ENCODE assay signal across 1 cellular context in genomic region chr11:125941606-125942275, GRCh38.
A peak's percentile ranks its signal among the peaks of the same experiment; 100 is the strongest.
TF ChIP-seq lines count a peak whose summit lies in the region.

No MANE protein-coding gene starts in this region.

TF ChIP-seq in HepG2, 621 proteins besides CTCF, POLR2A, EP300 and RAD21 (continued from another document and continues in another):
- TF ChIP-seq PRDM10 (CRISPR knock-in tag; IDR thresholded peaks at IDR 0.05; ENCODE audit: low read depth) (0 out of 2 replicates have a peak, but pooled peaks have one; percentile 17), SOX6 (IDR thresholded peaks at IDR 0.05) (no peak), SOX6 (CRISPR knock-in tag; IDR thresholded peaks at IDR 0.05) (0 out of 2 replicates have a peak, but pooled peaks have one; percentile 25), ZNF660 (CRISPR knock-in tag; IDR thresholded peaks at IDR 0.05; ENCODE audit: borderline replicate concordance, low read depth) (no peak), HIVEP1 (CRISPR knock-in tag; IDR thresholded peaks at IDR 0.05) (peak; percentile 32; the same call in 1 of the 2 replicates), ZNF570 (CRISPR knock-in tag; IDR thresholded peaks at IDR 0.05; ENCODE audit: borderline replicate concordance) (no peak), XRCC5 (optimal IDR thresholded peaks at IDR 0.05; ENCODE audit: low read length) (peak; percentile 84), RXRA (CRISPR knock-in tag; IDR thresholded peaks at IDR 0.05) (peak; percentile 24; the same call in 1 of the 2 replicates), NFYB (CRISPR knock-in tag; IDR thresholded peaks at IDR 0.05) (no peak), LCORL (IDR thresholded peaks at IDR 0.05) (no peak), LCORL (CRISPR knock-in tag; IDR thresholded peaks at IDR 0.05) (peak; percentile 71), ARID2 (CRISPR knock-in tag; IDR thresholded peaks at IDR 0.05; ENCODE audit: borderline replicate concordance) (no peak), ZNF687 (CRISPR knock-in tag; IDR thresholded peaks at IDR 0.05) (peak; percentile 72), ZNF44 (CRISPR knock-in tag; IDR thresholded peaks at IDR 0.05) (no peak), RELA (CRISPR knock-in tag; IDR thresholded peaks at IDR 0.05) (no peak), RERE (CRISPR knock-in tag; IDR thresholded peaks at IDR 0.05; ENCODE audit: low read depth) (no peak), MYNN (CRISPR knock-in tag; IDR thresholded peaks at IDR 0.05; ENCODE audit: low read depth) (no peak), SUZ12 (IDR thresholded peaks at IDR 0.05; ENCODE audit: low read depth, low read length) (no peak), ADNP (CRISPR knock-in tag; IDR thresholded peaks at IDR 0.05) (no peak), TBX3 (IDR thresholded peaks at IDR 0.05; ENCODE audit: borderline replicate concordance) (no peak), SIN3A (IDR thresholded peaks at IDR 0.05; ENCODE audit: borderline replicate concordance, low read depth, low read length) (no peak), SYNCRIP (IDR thresholded peaks at IDR 0.05; ENCODE audit: insufficient read depth, low read depth, low read length) (no peak), HNF4A (CRISPR knock-in tag; IDR thresholded peaks at IDR 0.05) (no peak), ZNF142 (CRISPR knock-in tag; IDR thresholded peaks at IDR 0.05) (no peak), ZNF709 (CRISPR knock-in tag; IDR thresholded peaks at IDR 0.05) (no peak), NCOA2 (CRISPR knock-in tag; IDR thresholded peaks at IDR 0.05) (0 out of 2 replicates have a peak, but pooled peaks have one; percentile 11), KAT8 (CRISPR knock-in tag; IDR thresholded peaks at IDR 0.05) (0 out of 2 replicates have a peak, but pooled peaks have one; percentile 33), ZFP82 (CRISPR knock-in tag; IDR thresholded peaks at IDR 0.05; ENCODE audit: borderline replicate concordance) (no peak), CBX5 (CRISPR knock-in tag; IDR thresholded peaks at IDR 0.05; ENCODE audit: borderline replicate concordance) (no peak), SP2 (CRISPR knock-in tag; IDR thresholded peaks at IDR 0.05) (no peak), ZNF101 (CRISPR knock-in tag; IDR thresholded peaks at IDR 0.05; ENCODE audit: borderline replicate concordance, low read depth) (no peak), ZNF781 (CRISPR knock-in tag; IDR thresholded peaks at IDR 0.05; ENCODE audit: borderline replicate concordance, not compliant biosample characterization) (no peak), ZSCAN22 (CRISPR knock-in tag; IDR thresholded peaks at IDR 0.05) (no peak), ZNF121 (CRISPR knock-in tag; IDR thresholded peaks at IDR 0.05) (no peak), DMAP1 (CRISPR knock-in tag; IDR thresholded peaks at IDR 0.05) (0 out of 2 replicates have a peak, but pooled peaks have one; percentile 19), ZSCAN21 (CRISPR knock-in tag; IDR thresholded peaks at IDR 0.05; ENCODE audit: borderline replicate concordance) (0 out of 2 replicates have a peak, but pooled peaks have one; percentile 43), SSRP1 (CRISPR knock-in tag; IDR thresholded peaks at IDR 0.05) (no peak), GABPB1 (CRISPR knock-in tag; IDR thresholded peaks at IDR 0.05) (peak; percentile 37; the same call in 1 of the 2 replicates), ZMYM3 (CRISPR knock-in tag; IDR thresholded peaks at IDR 0.05) (no peak), ISL2 (CRISPR knock-in tag; IDR thresholded peaks at IDR 0.05) (no peak), ZNF761 (CRISPR knock-in tag; conservative IDR thresholded peaks at IDR 0.05) (no peak)
- TF ChIP-seq, protein P1, sequence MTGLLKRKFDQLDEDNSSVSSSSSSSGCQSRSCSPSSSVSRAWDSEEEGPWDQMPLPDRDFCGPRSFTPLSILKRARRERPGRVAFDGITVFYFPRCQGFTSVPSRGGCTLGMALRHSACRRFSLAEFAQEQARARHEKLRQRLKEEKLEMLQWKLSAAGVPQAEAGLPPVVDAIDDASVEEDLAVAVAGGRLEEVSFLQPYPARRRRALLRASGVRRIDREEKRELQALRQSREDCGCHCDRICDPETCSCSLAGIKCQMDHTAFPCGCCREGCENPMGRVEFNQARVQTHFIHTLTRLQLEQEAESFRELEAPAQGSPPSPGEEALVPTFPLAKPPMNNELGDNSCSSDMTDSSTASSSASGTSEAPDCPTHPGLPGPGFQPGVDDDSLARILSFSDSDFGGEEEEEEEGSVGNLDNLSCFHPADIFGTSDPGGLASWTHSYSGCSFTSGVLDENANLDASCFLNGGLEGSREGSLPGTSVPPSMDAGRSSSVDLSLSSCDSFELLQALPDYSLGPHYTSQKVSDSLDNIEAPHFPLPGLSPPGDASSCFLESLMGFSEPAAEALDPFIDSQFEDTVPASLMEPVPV (CRISPR knock-in tag; IDR thresholded peaks at IDR 0.05) = no peak
- TF ChIP-seq, protein P2, sequence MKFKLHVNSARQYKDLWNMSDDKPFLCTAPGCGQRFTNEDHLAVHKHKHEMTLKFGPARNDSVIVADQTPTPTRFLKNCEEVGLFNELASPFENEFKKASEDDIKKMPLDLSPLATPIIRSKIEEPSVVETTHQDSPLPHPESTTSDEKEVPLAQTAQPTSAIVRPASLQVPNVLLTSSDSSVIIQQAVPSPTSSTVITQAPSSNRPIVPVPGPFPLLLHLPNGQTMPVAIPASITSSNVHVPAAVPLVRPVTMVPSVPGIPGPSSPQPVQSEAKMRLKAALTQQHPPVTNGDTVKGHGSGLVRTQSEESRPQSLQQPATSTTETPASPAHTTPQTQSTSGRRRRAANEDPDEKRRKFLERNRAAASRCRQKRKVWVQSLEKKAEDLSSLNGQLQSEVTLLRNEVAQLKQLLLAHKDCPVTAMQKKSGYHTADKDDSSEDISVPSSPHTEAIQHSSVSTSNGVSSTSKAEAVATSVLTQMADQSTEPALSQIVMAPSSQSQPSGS (CRISPR knock-in tag; IDR thresholded peaks at IDR 0.05) = no peak
